8 cellular contexts compared by ENCODE assay signal in the genomic region with DNA sequence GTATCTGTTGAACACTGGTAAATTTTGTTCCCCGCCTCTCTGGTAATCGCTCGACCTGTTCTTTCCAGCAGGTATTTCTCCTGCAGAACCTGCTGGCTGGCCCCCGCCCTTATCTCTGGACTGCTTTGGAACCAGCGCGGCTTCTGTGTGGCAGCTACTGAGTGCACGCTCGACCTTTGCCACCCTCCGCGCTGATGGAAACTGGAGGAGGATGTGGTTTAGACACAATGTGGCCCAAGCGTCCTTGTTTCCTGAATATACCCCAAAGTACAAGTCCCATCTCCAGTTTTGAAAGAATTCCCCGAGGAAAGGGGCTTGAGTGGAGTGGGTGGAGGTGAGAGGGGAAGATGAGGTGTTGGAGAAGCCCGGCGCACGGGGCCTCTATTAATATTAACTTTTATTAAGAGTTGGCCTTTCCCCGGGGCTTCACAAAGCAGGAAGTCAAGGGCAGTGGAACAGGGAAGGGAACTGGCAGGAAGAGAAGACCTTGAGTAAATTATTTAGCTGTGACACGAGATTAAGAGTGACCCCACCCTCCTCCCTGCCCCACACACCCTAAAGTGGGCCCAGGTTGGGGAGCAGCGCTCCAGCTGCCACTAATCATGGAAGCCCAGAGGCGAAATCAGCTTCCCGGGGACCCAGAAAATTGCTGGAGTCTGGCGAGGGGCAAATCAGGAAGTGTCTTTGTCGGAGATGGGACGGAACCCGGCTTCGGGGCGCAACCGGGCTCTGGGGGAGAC. TPM values are rescaled to one million over a fixed set of nuclear protein-coding genes. Genes with fewer than 3 reads are reported as not detected.
DNase-seq lines count a peak whose midpoint lies in the region; ATAC-seq and TF ChIP-seq lines count a peak whose summit lies in the region.

No MANE protein-coding gene starts in this region.

- H3F3A ChIP-seq in Loucy (ENCODE audit: low read depth) = no peaks in the 10 kb centered on the region

- H3K23ac ChIP-seq in trophoblast cell (ENCODE audit: low read length) = no peak overlapping the region

- H3K4ac ChIP-seq in trophoblast cell (ENCODE audit: low read depth, low read length) = no peak overlapping the region

- H2AFZ ChIP-seq in Loucy (ENCODE audit: low read length) (peak overlapping the region; percentile 98), trophoblast cell (ENCODE audit: insufficient read depth, low read length, poor library complexity) (peak overlapping the region; percentile 72)

- ATAC-seq in GM18498 (IDR thresholded peaks at IDR 0.05; ENCODE audit: unreplicated experiment) (peak; percentile 22), esophagus mucosa (peak; percentile 13), GM18867 (IDR thresholded peaks at IDR 0.05; ENCODE audit: unreplicated experiment) (no peak), HG02623 (IDR thresholded peaks at IDR 0.05; ENCODE audit: unreplicated experiment) (no peak), GM19397 (IDR thresholded peaks at IDR 0.05; ENCODE audit: unreplicated experiment) (no peak)

- peak; percentile 11 to 53 for DNase-seq in trophoblast cell
- DNase-seq in RPMI8226 = no peak

- H3K27me3 ChIP-seq in Loucy (ENCODE audit: insufficient read depth, low read length, poor library complexity, severe bottlenecking) = no peaks in the 10 kb centered on the region
- H3K27me3 ChIP-seq in trophoblast cell (ENCODE audit: insufficient read depth, low read length) = no peaks in the 10 kb centered on the region

- peak overlapping the region; percentile 67 for H3K9ac ChIP-seq in Loucy (ENCODE audit: low read depth, low read length, poor library complexity, severe bottlenecking)
- H3K9ac ChIP-seq in trophoblast cell (ENCODE audit: low read length) = no peak overlapping the region

- H3K79me1 ChIP-seq in trophoblast cell (ENCODE audit: low read length) = peaks cover 11% of the 10 kb centered on the region

- H3K79me2 ChIP-seq in Loucy (ENCODE audit: insufficient read depth, low read length) (no peaks in the 10 kb centered on the region), trophoblast cell (ENCODE audit: control insufficient read depth, insufficient read depth, low read length, poor library complexity) (peaks cover 3% of the 10 kb centered on the region)

- peak overlapping the region; percentile 30 for H3K18ac ChIP-seq in trophoblast cell (ENCODE audit: low read length)

- no peaks in the 10 kb centered on the region for H3K36me3 ChIP-seq in Loucy (ENCODE audit: insufficient read depth, low read length)
- no peaks in the 10 kb centered on the region for H3K36me3 ChIP-seq in trophoblast cell (ENCODE audit: control insufficient read depth in 1 of 2, insufficient read depth in 2 of 2, low read length in 2 of 2)

- peak overlapping the region; percentile 76 for H4K8ac ChIP-seq in trophoblast cell (ENCODE audit: low read depth, low read length)

- no peaks in the 10 kb centered on the region for H4K20me1 ChIP-seq in Loucy (ENCODE audit: insufficient read depth, low read length, poor library complexity, severe bottlenecking)

- no peak for TF ChIP-seq CTCF in Loucy (conservative IDR thresholded peaks at IDR 0.05; ENCODE audit: low read length)

- peak overlapping the region; percentile 64 for H2BK120ac ChIP-seq in trophoblast cell (ENCODE audit: insufficient read depth, low read length, poor library complexity)

- no peak overlapping the region for H3K27ac ChIP-seq in trophoblast cell (ENCODE audit: low read depth, low read length)

- H3K4me1 ChIP-seq in Loucy (ENCODE audit: insufficient read depth, low read length, poor library complexity, severe bottlenecking) (peaks cover 5% of the 10 kb centered on the region), trophoblast cell (ENCODE audit: control insufficient read depth in 1 of 2, insufficient read depth in 2 of 2, low read length in 2 of 2) (peaks cover 7 to 9% of the 10 kb centered on the region in 2 experiments)

- H3K4me3 ChIP-seq in Loucy (ENCODE audit: low read length, poor library complexity, severe bottlenecking) = peak overlapping the region; percentile 81
- peak overlapping the region; percentile 62 for H3K4me3 ChIP-seq in trophoblast cell (ENCODE audit: low read depth, low read length)

- H2BK12ac ChIP-seq in trophoblast cell (ENCODE audit: low read length) = no peak overlapping the region

- H3K14ac ChIP-seq in trophoblast cell (ENCODE audit: low read length) = peak overlapping the region; percentile 54

- H2BK5ac ChIP-seq in trophoblast cell (ENCODE audit: low read depth, low read length, poor library complexity) = peak overlapping the region; percentile 37

- no peak overlapping the region for H4K12ac ChIP-seq in trophoblast cell (ENCODE audit: low read depth, low read length)

- no peak overlapping the region for H2AK5ac ChIP-seq in trophoblast cell (ENCODE audit: low read length)

- H3K4me2 ChIP-seq in Loucy (ENCODE audit: low read depth, low read length, poor library complexity, severe bottlenecking) (peak overlapping the region; percentile 63), trophoblast cell (ENCODE audit: low read length) (peak overlapping the region; percentile 78)

- H4K91ac ChIP-seq in trophoblast cell (ENCODE audit: low read depth, low read length) = peak overlapping the region; percentile 67

- no CpG with 5 or more reads among the region's 27 CpGs for WGBS in trophoblast cell (ENCODE audit: extremely low coverage, insufficient coverage, insufficient read length)

- no peaks in the 10 kb centered on the region for H3K9me2 ChIP-seq in Loucy (replicated peaks; ENCODE audit: low read depth, low read length)

- H3K9me3 ChIP-seq in Loucy (ENCODE audit: insufficient read depth, low read depth, low read length) = no peaks in the 10 kb centered on the region
- no peaks in the 10 kb centered on the region for H3K9me3 ChIP-seq in trophoblast cell (ENCODE audit: insufficient read depth, low read depth, low read length)

RNA-seq across cellular contexts. Expression of a gene that starts 16.0 kb away (rescaled TPM):
- not detected for total RNA-seq in esophagus mucosa
- polyA plus RNA-seq in trophoblast cell (2013) = 2.7 and 2.8 TPM in 2 replicates

RNA-seq across cellular contexts. Expression of a gene that starts 33.3 kb away (rescaled TPM):
- total RNA-seq in esophagus mucosa = not detected
- polyA plus RNA-seq in trophoblast cell (2013) = not detected in 2 replicates

RNA-seq across cellular contexts. Expression of a gene that starts 35.4 kb away (rescaled TPM):
- not detected for total RNA-seq in esophagus mucosa
- 0.10 and 0.14 TPM in 2 replicates for polyA plus RNA-seq in trophoblast cell (2013)

Comparison
In these comparisons a context has a peak if more than half of its experiments do, and no peak if none do; other contexts are left out.
1. ATAC-seq: peak in GM18498 (single experiment) and esophagus mucosa (single experiment); none in GM18867 (single experiment), HG02623 (single experiment) and GM19397 (single experiment).